In the genomic region with DNA sequence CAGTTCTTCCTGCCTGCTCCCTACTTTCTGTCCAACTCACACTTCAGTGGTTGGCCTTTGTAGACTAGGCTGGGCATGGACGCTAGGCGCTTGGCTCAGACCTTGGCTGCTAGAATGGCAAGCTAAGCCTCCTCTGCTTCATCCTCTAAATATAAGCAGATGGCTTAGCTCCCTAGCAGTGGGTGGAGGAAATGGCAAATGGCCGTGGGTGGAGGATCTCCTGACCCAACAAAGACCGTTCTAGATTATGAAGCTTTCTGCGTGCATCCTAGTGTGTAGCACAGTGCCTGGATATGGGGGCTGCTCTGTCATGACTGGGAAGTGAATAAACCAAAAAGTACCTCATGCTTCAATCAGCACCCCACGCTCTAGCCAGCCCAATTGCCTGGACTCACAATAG, we compare ENCODE assay signal across 33 cellular contexts. TPM values are rescaled to one million over a fixed set of nuclear protein-coding genes. Genes with fewer than 3 reads are reported as not detected.
DNase-seq lines count a peak whose midpoint lies in the region; ATAC-seq and TF ChIP-seq lines count a peak whose summit lies in the region.
"Had no signal": no experiment of that assay in that cellular context is flagged by ENCODE, and none has a peak within 500 bp of the region (broad histone marks: within the 10 kb centered on the region; RNA-seq: fewer than 3 reads in every experiment).

No MANE protein-coding gene starts in this region.

- peaks cover 0 to 5% of the 10 kb centered on the region in 2 donors for H3K27me3 ChIP-seq in right atrium auricular region
- peaks cover 35 to 44% of the 10 kb centered on the region in 2 experiments for H3K27me3 ChIP-seq in mesenchymal stem cell (ENCODE audit: control insufficient read depth in 1 of 2, insufficient read depth in 1 of 2, low read length in 2 of 2)
- peaks cover 27% of the 10 kb centered on the region for H3K27me3 ChIP-seq in upper lobe of right lung
- H3K27me3 ChIP-seq in neuronal stem cell (ENCODE audit: control insufficient read depth in 3 of 3, insufficient read depth in 3 of 3, low read depth in 1 of 3, low read length in 3 of 3) = peaks cover 0 to 94% (median 0%) of the 10 kb centered on the region in 3 experiments
- H3K27me3 ChIP-seq: vagina had no signal

- H3K36me3 ChIP-seq in right atrium auricular region (no peaks in the 10 kb centered on the region), mesenchymal stem cell (ENCODE audit: control insufficient read depth in 1 of 2, insufficient read depth in 2 of 2, low read depth in 1 of 2, low read length in 2 of 2) (no peaks in the 10 kb centered on the region), upper lobe of right lung (no peaks in the 10 kb centered on the region), neuronal stem cell (replicated peaks in 1 of 2; ENCODE audit: control insufficient read depth in 2 of 2, insufficient read depth in 2 of 2, low read length in 2 of 2) (no peaks in the 10 kb centered on the region)
- H3K36me3 ChIP-seq: gastroesophageal sphincter, pancreas, vagina had no signal

- H3K14ac ChIP-seq in mesenchymal stem cell (ENCODE audit: low read length in 2 of 2) (no peak overlapping the region), neuronal stem cell (ENCODE audit: low read length) (no peak overlapping the region)

- H4K8ac ChIP-seq in mesenchymal stem cell (ENCODE audit: low read length) (no peak overlapping the region), neuronal stem cell (ENCODE audit: low read depth, low read length) (no peak overlapping the region)

- H3K9me3 ChIP-seq in right atrium auricular region (no peaks in the 10 kb centered on the region), mesenchymal stem cell (ENCODE audit: control insufficient read depth, low read length) (no peaks in the 10 kb centered on the region), upper lobe of right lung (no peaks in the 10 kb centered on the region), neuronal stem cell (replicated peaks in 1 of 2; ENCODE audit: control insufficient read depth in 2 of 2, insufficient read depth in 1 of 2, low read depth in 1 of 2, low read length in 2 of 2) (no peaks in the 10 kb centered on the region)
- H3K9me3 ChIP-seq: gastroesophageal sphincter, pancreas, vagina had no signal

- H3K27me3 Mint-ChIP-seq in dendritic cell treated with granulocyte-macrophage colony-stimulating factor and Interleukin-4, amounts not matched to agents 40 ng/mL and 50 ng/mL, for 4 days = peaks cover 21% of the 10 kb centered on the region

- no peak for ATAC-seq in upper lobe of right lung
- no peak for ATAC-seq in activated CD4-positive, CD25-positive, alpha-beta regulatory T cell treated with anti-CD3 and anti-CD28 coated beads, Interleukin-2, amount 50 U/mL, for 24 hours
- ATAC-seq: gastroesophageal sphincter, left colon, Panc1, pancreas, T-helper 17 cell had no signal

- H3K18ac ChIP-seq in mesenchymal stem cell (ENCODE audit: low read depth in 1 of 2, low read length in 2 of 2) (no peak overlapping the region), neuronal stem cell (ENCODE audit: low read length) (no peak overlapping the region)

- H2BK15ac ChIP-seq in mesenchymal stem cell (ENCODE audit: low read depth, poor library complexity, severe bottlenecking) (no peak overlapping the region), neuronal stem cell (ENCODE audit: low read length) (no peak overlapping the region)

- no peak overlapping the region for H3K9ac ChIP-seq in mesenchymal stem cell (ENCODE audit: low read length)
- H3K9ac ChIP-seq in neuronal stem cell (ENCODE audit: low read depth, low read length, poor library complexity) = no peak overlapping the region

- H3K4ac ChIP-seq in mesenchymal stem cell (ENCODE audit: low read depth in 1 of 2, low read length in 2 of 2) (no peak overlapping the region), neuronal stem cell (ENCODE audit: low read length) (no peak overlapping the region)

- 94% methylated on average over 4 of the region's 6 CpGs for WGBS in mesenchymal stem cell
- no CpG with 5 or more reads among the region's 6 CpGs for WGBS in neuronal stem cell (ENCODE audit: extremely low coverage in 2 of 2, insufficient read length in 2 of 2, insufficient replicate concordance in 1 of 2), 2 donors

- H3K23ac ChIP-seq in mesenchymal stem cell (ENCODE audit: low read length in 2 of 2) = peak overlapping the region in 1 of 2 experiments; percentile 51
- no peak overlapping the region for H3K23ac ChIP-seq in neuronal stem cell (ENCODE audit: low read depth, low read length, poor library complexity)

- H3K4me1 ChIP-seq in right atrium auricular region (no peaks in the 10 kb centered on the region), mesenchymal stem cell (ENCODE audit: control insufficient read depth, insufficient read depth, low read depth, low read length) (peaks cover 15% of the 10 kb centered on the region), upper lobe of right lung (no peaks in the 10 kb centered on the region), neuronal stem cell (ENCODE audit: control insufficient read depth in 2 of 2, insufficient read depth in 1 of 2, low read depth in 1 of 2, low read length in 2 of 2) (peaks cover under 1 to 21% of the 10 kb centered on the region in 2 donors)
- H3K4me1 ChIP-seq: gastroesophageal sphincter, pancreas, vagina had no signal

- DNase-seq in cardiac septum (ENCODE audit: low spot score) (peak; percentile 71), right atrium auricular region (ENCODE audit: low spot score) (no peak), mesenchymal stem cell (no peak), upper lobe of right lung (peak; percentile 54), NCI-H2081 (lab: John Stamatoyannopoulos, UW) (no peak), neuronal stem cell (ENCODE audit: low spot score) (no peak)
- DNase-seq: activated CD4-positive, alpha-beta memory T cell treated with anti-CD3 and anti-CD28 coated beads, Interleukin-2, amount 10 ng/mL, durations not matched to agents 7 days and 5 days; activated CD8-positive, alpha-beta memory T cell treated with anti-CD3 and anti-CD28 coated beads, Interleukin-2, amount 50 U/mL, for 4 hours; activated naive CD4-positive, alpha-beta T cell treated with anti-CD3 and anti-CD28 coated beads, Interleukin-2, amount 10 ng/mL, durations not matched to agents 7 days and 5 days; CD4-positive, alpha-beta T cell; Karpas-422; mammary epithelial cell; NCI-H1417 treated with DMSO at 0.1 percent for 48 hours; NCI-H226; NCI-H526 treated with DMSO at 0.1 percent for 48 hours; Right ventricle myocardium superior; stimulated activated CD4-positive, alpha-beta T cell treated with anti-CD3 and anti-CD28 coated beads, Interleukin-2, amount 100 ng/mL, for 24 hours; T-helper 17 cell had no signal

- H3K4me1 Mint-ChIP-seq in dendritic cell treated with granulocyte-macrophage colony-stimulating factor and Interleukin-4, amounts not matched to agents 40 ng/mL and 50 ng/mL, for 4 days (ENCODE audit: low read depth) = peaks cover 97% of the 10 kb centered on the region

- no peaks in the 10 kb centered on the region for H3K36me3 Mint-ChIP-seq in dendritic cell treated with granulocyte-macrophage colony-stimulating factor and Interleukin-4, amounts not matched to agents 40 ng/mL and 50 ng/mL, for 4 days (ENCODE audit: low read depth)
- H3K36me3 Mint-ChIP-seq: activated naive CD4-positive, alpha-beta T cell treated with anti-CD3 and anti-CD28 coated beads, Interleukin-2, amount 10 ng/mL, durations not matched to agents 7 days and 5 days had no signal

- H2BK12ac ChIP-seq in mesenchymal stem cell (ENCODE audit: low read length in 2 of 2) = no peak overlapping the region
- H2BK12ac ChIP-seq in neuronal stem cell (ENCODE audit: low read length) = no peak overlapping the region

- H3K27ac ChIP-seq in right atrium auricular region (no peak overlapping the region), mesenchymal stem cell (ENCODE audit: low read length, poor library complexity, severe bottlenecking) (no peak overlapping the region), upper lobe of right lung (no peak overlapping the region), neuronal stem cell (replicated peaks; ENCODE audit: low read length) (no peak overlapping the region)
- H3K27ac ChIP-seq: coronary artery, gastroesophageal sphincter, hepatocyte, pancreas, vagina had no signal

- H2BK5ac ChIP-seq in mesenchymal stem cell (ENCODE audit: low read depth, low read length, poor library complexity, severe bottlenecking) (no peak overlapping the region), neuronal stem cell (ENCODE audit: low read length) (no peak overlapping the region)

- H3K4me3 ChIP-seq in right atrium auricular region (no peak overlapping the region), mesenchymal stem cell (ENCODE audit: insufficient read depth in 1 of 2, low read depth in 1 of 2, low read length in 2 of 2) (no peak overlapping the region), upper lobe of right lung (no peak overlapping the region), neuronal stem cell (ENCODE audit: low read length in 2 of 2) (no peak overlapping the region)
- H3K4me3 ChIP-seq: coronary artery, gastroesophageal sphincter, hepatocyte, pancreas, vagina had no signal

- no peak overlapping the region for H2AK5ac ChIP-seq in mesenchymal stem cell (ENCODE audit: low read length, severe bottlenecking)
- H2AK5ac ChIP-seq in neuronal stem cell (ENCODE audit: low read depth, low read length) = no peak overlapping the region

- H3K4me2 ChIP-seq in mesenchymal stem cell (ENCODE audit: low read length, poor library complexity, severe bottlenecking) (no peak overlapping the region), neuronal stem cell (ENCODE audit: insufficient read depth, low read length, poor library complexity, severe bottlenecking) (no peak overlapping the region)
- H3K4me2 ChIP-seq: hepatocyte had no signal

- H4K91ac ChIP-seq in mesenchymal stem cell (ENCODE audit: low read length) = peak overlapping the region; percentile 7
- no peak overlapping the region for H4K91ac ChIP-seq in neuronal stem cell (ENCODE audit: low read depth, low read length, poor library complexity)

- intact Hi-C loops in cardiac septum (cut with DNase I) = no loop called here
- intact Hi-C loops in dendritic cell treated with granulocyte-macrophage colony-stimulating factor and Interleukin-4, amounts not matched to agents 40 ng/mL and 50 ng/mL, for 4 days (cut with micrococcal nuclease) = no loop called here
- intact Hi-C loops in upper lobe of right lung (cut with DNase I) = no loop called here

- peak overlapping the region; percentile 24 for H3K27ac Mint-ChIP-seq in dendritic cell treated with granulocyte-macrophage colony-stimulating factor and Interleukin-4, amounts not matched to agents 40 ng/mL and 50 ng/mL, for 4 days
- H3K27ac Mint-ChIP-seq: activated CD4-positive, alpha-beta memory T cell treated with anti-CD3 and anti-CD28 coated beads, Interleukin-2, amount 10 ng/mL, durations not matched to agents 7 days and 5 days; activated naive CD4-positive, alpha-beta T cell treated with anti-CD3 and anti-CD28 coated beads, Interleukin-2, amount 10 ng/mL, durations not matched to agents 7 days and 5 days; CD4-positive, alpha-beta T cell; stimulated activated naive CD8-positive, alpha-beta T cell treated with anti-CD3 and anti-CD28 coated beads, Interleukin-15, Interleukin-2, amounts not matched to agents 100 ng/mL and 50 ng/mL, for 24 hours; T-helper 17 cell had no signal

- H3K4me3 Mint-ChIP-seq in dendritic cell treated with granulocyte-macrophage colony-stimulating factor and Interleukin-4, amounts not matched to agents 40 ng/mL and 50 ng/mL, for 4 days = no peak overlapping the region
- H3K4me3 Mint-ChIP-seq: activated CD4-positive, alpha-beta memory T cell treated with anti-CD3 and anti-CD28 coated beads, Interleukin-2, amount 10 ng/mL, durations not matched to agents 7 days and 5 days; activated naive CD4-positive, alpha-beta T cell treated with anti-CD3 and anti-CD28 coated beads, Interleukin-2, amount 10 ng/mL, durations not matched to agents 7 days and 5 days; CD4-positive, alpha-beta T cell; stimulated activated naive CD8-positive, alpha-beta T cell treated with anti-CD3 and anti-CD28 coated beads, Interleukin-15, Interleukin-2, amounts not matched to agents 100 ng/mL and 50 ng/mL, for 24 hours; T-helper 17 cell had no signal

- TF ChIP-seq CTCF in right atrium auricular region (IDR thresholded peaks at IDR 0.05) = no peak
- TF ChIP-seq CTCF in upper lobe of right lung (IDR thresholded peaks at IDR 0.05) = no peak

- no peaks in the 10 kb centered on the region for H3K9me3 Mint-ChIP-seq in dendritic cell treated with granulocyte-macrophage colony-stimulating factor and Interleukin-4, amounts not matched to agents 40 ng/mL and 50 ng/mL, for 4 days
- H3K9me3 Mint-ChIP-seq: activated CD4-positive, alpha-beta memory T cell treated with anti-CD3 and anti-CD28 coated beads, Interleukin-2, amount 10 ng/mL, durations not matched to agents 7 days and 5 days; activated naive CD4-positive, alpha-beta T cell treated with anti-CD3 and anti-CD28 coated beads, Interleukin-2, amount 10 ng/mL, durations not matched to agents 7 days and 5 days; CD4-positive, alpha-beta T cell; stimulated activated naive CD8-positive, alpha-beta T cell treated with anti-CD3 and anti-CD28 coated beads, Interleukin-15, Interleukin-2, amounts not matched to agents 100 ng/mL and 50 ng/mL, for 24 hours had no signal

- no peaks in the 10 kb centered on the region for H3K79me1 ChIP-seq in mesenchymal stem cell (replicated peaks; ENCODE audit: low read length, poor library complexity, severe bottlenecking)
- H3K79me1 ChIP-seq in neuronal stem cell (ENCODE audit: low read depth, low read length) = no peaks in the 10 kb centered on the region

- H2BK120ac ChIP-seq in mesenchymal stem cell (ENCODE audit: low read depth, low read length) (no peak overlapping the region), neuronal stem cell (ENCODE audit: low read depth, low read length) (no peak overlapping the region)

- H2AFZ ChIP-seq in mesenchymal stem cell (ENCODE audit: low read depth, low read length) (no peak overlapping the region), neuronal stem cell (ENCODE audit: low read length) (no peak overlapping the region)
- H2AFZ ChIP-seq: hepatocyte had no signal

RNA-seq across cellular contexts. Expression of a gene that starts 10.4 kb away (rescaled TPM):
- total RNA-seq in cardiac septum (not detected), right atrium auricular region (not detected), upper lobe of right lung (not detected)
- polyA plus RNA-seq in mesenchymal stem cell (2013, experiment 1 of 2) = not detected
- not detected for polyA plus RNA-seq in mesenchymal stem cell (2013, experiment 2 of 2)
- polyA plus RNA-seq in neuronal stem cell (2013, experiment 1 of 2) = 0.04 TPM
- polyA plus RNA-seq in neuronal stem cell (2013, experiment 2 of 2) = 0.03 TPM
- total RNA-seq: A172; activated CD4-positive, alpha-beta memory T cell treated with anti-CD3 and anti-CD28 coated beads, Interleukin-2, amount 10 ng/mL, durations not matched to agents 7 days and 5 days; aorta; CD4-positive, alpha-beta T cell; gastroesophageal sphincter; hepatocyte; left colon; mammary epithelial cell; mucosa of gallbladder; pancreas; Right ventricle myocardium superior; vagina had no signal
- polyA plus RNA-seq: aorta, esophagus, hepatocyte, mammary epithelial cell, neural cell had no signal

RNA-seq across cellular contexts. Expression of a gene that starts 28.2 kb away (rescaled TPM):
- total RNA-seq in cardiac septum = 19.7 TPM
- total RNA-seq in right atrium auricular region = 10 to 100 TPM in 1 of 2 donors, 1 to 10 TPM in 1; 9.0 to 12.0 TPM
- 9.1 TPM for polyA plus RNA-seq in mesenchymal stem cell (2013, experiment 1 of 2)
- 8.6 TPM for polyA plus RNA-seq in mesenchymal stem cell (2013, experiment 2 of 2)
- total RNA-seq in upper lobe of right lung = 39.2 TPM
- 6.7 TPM for polyA plus RNA-seq in neuronal stem cell (2013, experiment 1 of 2)
- 6.9 TPM for polyA plus RNA-seq in neuronal stem cell (2013, experiment 2 of 2)

Comparison
In these comparisons a context has a peak if more than half of its experiments do, and no peak if none do; other contexts are left out.
1. DNase-seq: peak in cardiac septum (single experiment) and upper lobe of right lung (single experiment); none in right atrium auricular region (single experiment), mesenchymal stem cell (single experiment), NCI-H2081 (0 of 2) and neuronal stem cell (single experiment).